In genomic region chr14:82879949-82880535, GRCh38 we compare ENCODE assay signal across 17 cellular contexts.
DNase-seq lines count a peak whose midpoint lies in the region; TF ChIP-seq lines count a peak whose summit lies in the region.
"Had no signal": no experiment of that assay in that cellular context is flagged by ENCODE, and none has a peak within 500 bp of the region (broad histone marks: within the 10 kb centered on the region; RNA-seq: fewer than 3 reads in every experiment).

No MANE protein-coding gene starts in this region.

- H3K27ac ChIP-seq in mammary epithelial cell (ENCODE audit: insufficient read depth, low read depth, low read length) (no peak overlapping the region), esophagus squamous epithelium (peak overlapping the region in 3 of 4 donors; percentile 29 to 59 (median 45)), prostate gland (no peak overlapping the region)
- H3K27ac ChIP-seq: 22Rv1, A549, C4-2B had no signal

- no peaks in the 10 kb centered on the region for H3K4me1 ChIP-seq in mammary epithelial cell (ENCODE audit: insufficient read depth, low read length)
- peaks cover 0 to 24% (median 9%) of the 10 kb centered on the region in 3 donors for H3K4me1 ChIP-seq in esophagus squamous epithelium
- H3K4me1 ChIP-seq in prostate gland (replicated peaks) = no peaks in the 10 kb centered on the region
- H3K4me1 ChIP-seq in HAP-1 = peaks cover 7% of the 10 kb centered on the region; the same call in 1 of the 2 replicates
- H3K4me1 ChIP-seq: A549 had no signal

- dilution Hi-C loops in mammary epithelial cell (cut with HindIII; ENCODE audit: low sequenced_read_pairs) = no loop called here

- H3K9ac ChIP-seq in mammary epithelial cell (ENCODE audit: insufficient read depth, low read length) = no peak overlapping the region

- BruUV-seq in mammary epithelial cell (replicated peaks; lab: Mats Ljungman, UMichigan) = no TSS peak

- TF ChIP-seq CTCF in mammary epithelial cell (conservative IDR thresholded peaks at IDR 0.05 in 1 of 2, IDR thresholded peaks at IDR 0.05 in 1 of 2; ENCODE audit: extremely low read depth in 1 of 2, insufficient read depth in 1 of 2, low read depth in 1 of 2, low read length in 2 of 2) (no peak), esophagus squamous epithelium (IDR thresholded peaks at IDR 0.05) (no peak), prostate gland (IDR thresholded peaks at IDR 0.05) (no peak), GM13976 (IDR thresholded peaks at IDR 0.05; ENCODE audit: borderline replicate concordance, control extremely low read depth, extremely low read depth, insufficient read depth, missing control alignments) (no peak)

- no peaks in the 10 kb centered on the region for H3K79me2 ChIP-seq in mammary epithelial cell (ENCODE audit: insufficient read depth, low read length)

- H3K4me3 ChIP-seq in mammary epithelial cell (replicated peaks in 1 of 3; ENCODE audit: insufficient read depth in 1 of 3, low read depth in 2 of 3, low read length in 3 of 3) (no peak overlapping the region), esophagus squamous epithelium (no peak overlapping the region), prostate gland (no peak overlapping the region), HAP-1 (no peak overlapping the region)
- H3K4me3 ChIP-seq: A549 had no signal

- H4K20me1 ChIP-seq in mammary epithelial cell (ENCODE audit: insufficient read depth, low read length) = no peaks in the 10 kb centered on the region

- 12% methylated on average over 5 of the region's 5 CpGs for WGBS in mammary epithelial cell (ENCODE audit: low coverage, missing lambda C conversion rate)
- WGBS in esophagus squamous epithelium, 2 donors = 25 to 28% methylated on average over 5 of the region's 5 CpGs
- WGBS in prostate gland = 32% methylated on average over 5 of the region's 5 CpGs

- H3K9me3 ChIP-seq in mammary epithelial cell (replicated peaks; ENCODE audit: insufficient read depth, low read length) (peaks cover 9% of the 10 kb centered on the region), esophagus squamous epithelium (no peaks in the 10 kb centered on the region), prostate gland (no peaks in the 10 kb centered on the region), HAP-1 (no peaks in the 10 kb centered on the region)
- H3K9me3 ChIP-seq: A549 had no signal

- DNase-seq in T47D (ENCODE audit: low read depth in 1 of 2, low spot score in 1 of 2) (peak; percentile 4 to 91), mammary epithelial cell (no peak), esophagus squamous epithelium (lab: John Stamatoyannopoulos, UW) (no peak), prostate gland (ENCODE audit: low spot score) (peak; percentile 35), GM13976 (ENCODE audit: low spot score) (no peak), HAP-1 (ENCODE audit: low spot score in 2 of 2) (no peak), NCI-H2107 treated with DMSO at 0.1 percent for 48 hours (lab: John Stamatoyannopoulos, UW; ENCODE audit: unreplicated experiment) (no peak)
- DNase-seq: AML-193; CD4-positive, alpha-beta T cell; DMS153; DMS79; GDM1; GOT3; H7 had no signal

- H3K27me3 ChIP-seq in mammary epithelial cell (ENCODE audit: insufficient read depth, low read length) (no peaks in the 10 kb centered on the region), esophagus squamous epithelium (no peaks in the 10 kb centered on the region), prostate gland (replicated peaks; ENCODE audit: insufficient read depth) (no peaks in the 10 kb centered on the region), HAP-1 (ENCODE audit: low read depth) (no peaks in the 10 kb centered on the region)

- no peaks in the 10 kb centered on the region for H3K36me3 ChIP-seq in mammary epithelial cell (ENCODE audit: insufficient read depth, low read length)
- H3K36me3 ChIP-seq in esophagus squamous epithelium = no peaks in the 10 kb centered on the region
- H3K36me3 ChIP-seq in prostate gland = no peaks in the 10 kb centered on the region
- H3K36me3 ChIP-seq in HAP-1 (replicated peaks) = no peaks in the 10 kb centered on the region

- intact Hi-C loops in mammary epithelial cell (cut with micrococcal nuclease) = no loop called here
- intact Hi-C loops in esophagus squamous epithelium (cut with DNase I) = no loop called here
- intact Hi-C loops in prostate gland (cut with DNase I) = no loop called here

- H2AFZ ChIP-seq in mammary epithelial cell (ENCODE audit: low read depth, low read length) = no peak overlapping the region

- H3K4me2 ChIP-seq in mammary epithelial cell (ENCODE audit: insufficient read depth, low read depth, low read length) = no peak overlapping the region
- H3K4me2 ChIP-seq: A549 had no signal

- TF ChIP-seq POLR2A in esophagus squamous epithelium (IDR thresholded peaks at IDR 0.05) (no peak), prostate gland (IDR thresholded peaks at IDR 0.05) (no peak)

- CTCF ChIA-PET in mammary epithelial cell (lab: Charles Lee; ENCODE audit: low non-redundant PET) = no interaction called here

- in situ Hi-C loops in T47D (cut with HindIII; ENCODE audit: low pct_unique_long_range_greater_than_20kb, low sequenced_read_pairs) (no loop called here), mammary epithelial cell (cut with MboI; ENCODE audit: low sequenced_read_pairs in 2 of 2) (no loop called here), GM13976 (cut with MboI; ENCODE audit: low sequenced_read_pairs, unreplicated experiment) (no loop called here), HAP-1 (cut with MboI; ENCODE audit: low sequenced_read_pairs) (no loop called here)

Comparison
In these comparisons a context has a peak if more than half of its experiments do, and no peak if none do; other contexts are left out.
1. DNase-seq: peak in T47D (2 of 2) and prostate gland (single experiment); none in mammary epithelial cell (single experiment), esophagus squamous epithelium (single experiment), GM13976 (single experiment), HAP-1 (0 of 2) and NCI-H2107 treated with DMSO at 0.1 percent for 48 hours (single experiment).
2. H3K27ac ChIP-seq: peak in esophagus squamous epithelium (3 of 4); none in mammary epithelial cell (single experiment) and prostate gland (0 of 2).